9 cellular contexts compared by ENCODE assay signal in genomic region chr1:154729031-154729442, GRCh38.
DNase-seq lines count a peak whose midpoint lies in the region; ATAC-seq and TF ChIP-seq lines count a peak whose summit lies in the region.
"Had no signal": no experiment of that assay in that cellular context is flagged by ENCODE, and none has a peak within 500 bp of the region (broad histone marks: within the 10 kb centered on the region; RNA-seq: fewer than 3 reads in every experiment).

No MANE protein-coding gene starts in this region.

- no peak for TF ChIP-seq CTCF in endodermal cell (conservative IDR thresholded peaks at IDR 0.05)
- TF ChIP-seq CTCF in parathyroid adenoma (IDR thresholded peaks at IDR 0.05), result no peak
- no peak for TF ChIP-seq CTCF in CD14-positive monocyte (IDR thresholded peaks at IDR 0.05)

- no peaks in the 10 kb centered on the region for H3K9me3 ChIP-seq in endodermal cell (ENCODE audit: control insufficient read depth, low read length)
- H3K9me3 ChIP-seq in parathyroid adenoma (ENCODE audit: control insufficient read depth, low read length), result no peaks in the 10 kb centered on the region
- H3K9me3 ChIP-seq: pancreas had no signal

- H3K4me3 Mint-ChIP-seq in endodermal cell (no peak overlapping the region), CD14-positive monocyte (no peak overlapping the region)

- H3K27me3 ChIP-seq in endodermal cell (ENCODE audit: control insufficient read depth, insufficient read depth, low read length, poor library complexity, severe bottlenecking) (no peaks in the 10 kb centered on the region), parathyroid adenoma (ENCODE audit: control insufficient read depth, insufficient read depth, low read length) (no peaks in the 10 kb centered on the region)
- H3K27me3 ChIP-seq: pancreas had no signal

- intact Hi-C loops in CD14-positive monocyte (cut with micrococcal nuclease), result no loop called here

- H3K4me1 Mint-ChIP-seq in endodermal cell (peaks cover 19% of the 10 kb centered on the region), CD14-positive monocyte (peaks cover 41% of the 10 kb centered on the region)

- H3K27ac ChIP-seq in endodermal cell (ENCODE audit: low read depth, low read length) (no peak overlapping the region), parathyroid adenoma (peak overlapping the region; percentile 24)
- H3K27ac ChIP-seq: pancreas had no signal

- H3K27me3 Mint-ChIP-seq in endodermal cell (ENCODE audit: insufficient read depth) (peaks cover 3% of the 10 kb centered on the region), CD14-positive monocyte (ENCODE audit: low read depth in 3 of 3) (peaks cover 14 to 23% (median 23%) of the 10 kb centered on the region in 3 donors)

- H3K9me3 Mint-ChIP-seq in endodermal cell (no peaks in the 10 kb centered on the region), CD14-positive monocyte (no peaks in the 10 kb centered on the region)

- H3K9ac ChIP-seq in endodermal cell (ENCODE audit: extremely low read depth, low read length, poor library complexity, severe bottlenecking) (no peak overlapping the region), parathyroid adenoma (no peak overlapping the region)

- 83 to 85% methylated on average over 3 to 6 of the region's 6 CpGs for WGBS in endodermal cell (ENCODE audit: insufficient coverage in 1 of 2, insufficient read length in 1 of 2), 2 experiments

- H3K27ac Mint-ChIP-seq in endodermal cell (peak overlapping the region; percentile 56), CD14-positive monocyte (peak overlapping the region in 1 of 7 donors; percentile 41)

- H3K4me1 ChIP-seq in endodermal cell (ENCODE audit: control insufficient read depth, insufficient read depth, low read length), result peaks cover 8% of the 10 kb centered on the region
- no peaks in the 10 kb centered on the region for H3K4me1 ChIP-seq in parathyroid adenoma
- H3K4me1 ChIP-seq: pancreas had no signal

- H3K4me2 ChIP-seq in parathyroid adenoma (ENCODE audit: low read length), result no peak overlapping the region

- no peak for ATAC-seq in GM18858 (IDR thresholded peaks at IDR 0.05; ENCODE audit: unreplicated experiment)

- H3K4me3 ChIP-seq in endodermal cell (ENCODE audit: low read length) (no peak overlapping the region), parathyroid adenoma (ENCODE audit: low read depth, low read length) (no peak overlapping the region)
- H3K4me3 ChIP-seq: pancreas had no signal

- DNase-seq in GM03348 (ENCODE audit: low spot score) (peak; percentile 55), NCI-H69 (lab: John Stamatoyannopoulos, UW) (peak; percentile 68), endodermal cell (no peak), CD14-positive monocyte (ENCODE audit: low spot score) (no peak), NCI-H82 treated with DMSO at 0.1 percent for 48 hours (lab: John Stamatoyannopoulos, UW; ENCODE audit: unreplicated experiment) (no peak)
- DNase-seq: NCI-H1048, pancreas had no signal

- H3K36me3 ChIP-seq in endodermal cell (ENCODE audit: control insufficient read depth, insufficient read depth, low read length) (no peaks in the 10 kb centered on the region), parathyroid adenoma (ENCODE audit: control insufficient read depth, insufficient read depth, low read length) (no peaks in the 10 kb centered on the region)
- H3K36me3 ChIP-seq: pancreas had no signal

- no peaks in the 10 kb centered on the region for H3K36me3 Mint-ChIP-seq in endodermal cell (ENCODE audit: low read depth)
- H3K36me3 Mint-ChIP-seq in CD14-positive monocyte, result peaks cover 0 to 1% of the 10 kb centered on the region in 2 donors

- no peak overlapping the region for H2AFZ ChIP-seq in parathyroid adenoma

- no peaks in the 10 kb centered on the region for H3K79me2 ChIP-seq in parathyroid adenoma

Comparison
In these comparisons a context has a peak if more than half of its experiments do, and no peak if none do; other contexts are left out.
1. DNase-seq: peak in GM03348 (single experiment) and NCI-H69 (single experiment); none in endodermal cell (single experiment), CD14-positive monocyte (single experiment) and NCI-H82 treated with DMSO at 0.1 percent for 48 hours (single experiment).